ENCODE assay signal across 2 cellular contexts in the genomic region with DNA sequence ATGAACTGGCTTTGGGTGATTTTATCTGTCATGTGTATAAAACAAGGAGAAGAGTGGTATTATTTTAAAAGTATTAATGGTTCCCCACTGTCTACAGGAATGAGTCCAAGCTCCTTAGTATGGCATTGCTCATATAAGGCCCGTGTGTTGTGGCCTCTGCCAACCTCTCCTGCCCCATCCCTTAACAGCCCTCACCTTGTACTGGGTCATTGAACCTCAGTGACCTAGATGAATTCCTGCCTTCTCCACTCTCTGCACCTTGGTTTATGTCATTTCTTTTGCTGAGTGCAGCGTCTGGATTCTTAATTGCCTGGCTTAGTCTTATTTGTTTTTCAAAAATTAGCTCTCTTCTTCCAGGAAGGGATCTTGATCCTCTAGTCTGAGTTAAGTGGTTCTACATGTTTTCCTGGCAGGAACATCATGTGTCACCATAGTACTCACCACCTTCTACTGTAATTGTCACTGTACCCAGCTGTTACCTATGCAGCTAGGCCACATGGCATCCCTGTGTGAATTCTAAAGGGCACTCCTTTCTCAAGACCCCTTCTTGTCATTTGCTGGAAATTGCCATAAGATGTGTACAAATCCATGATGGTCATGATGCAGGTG.
A peak's percentile ranks its signal among the peaks of the same experiment; 100 is the strongest.
TF ChIP-seq lines count a peak whose summit lies in the region.

No MANE protein-coding gene starts in this region.

TF ChIP-seq in liver, 16 proteins besides CTCF, POLR2A, EP300 and RAD21:
- TF ChIP-seq, protein P1, sequence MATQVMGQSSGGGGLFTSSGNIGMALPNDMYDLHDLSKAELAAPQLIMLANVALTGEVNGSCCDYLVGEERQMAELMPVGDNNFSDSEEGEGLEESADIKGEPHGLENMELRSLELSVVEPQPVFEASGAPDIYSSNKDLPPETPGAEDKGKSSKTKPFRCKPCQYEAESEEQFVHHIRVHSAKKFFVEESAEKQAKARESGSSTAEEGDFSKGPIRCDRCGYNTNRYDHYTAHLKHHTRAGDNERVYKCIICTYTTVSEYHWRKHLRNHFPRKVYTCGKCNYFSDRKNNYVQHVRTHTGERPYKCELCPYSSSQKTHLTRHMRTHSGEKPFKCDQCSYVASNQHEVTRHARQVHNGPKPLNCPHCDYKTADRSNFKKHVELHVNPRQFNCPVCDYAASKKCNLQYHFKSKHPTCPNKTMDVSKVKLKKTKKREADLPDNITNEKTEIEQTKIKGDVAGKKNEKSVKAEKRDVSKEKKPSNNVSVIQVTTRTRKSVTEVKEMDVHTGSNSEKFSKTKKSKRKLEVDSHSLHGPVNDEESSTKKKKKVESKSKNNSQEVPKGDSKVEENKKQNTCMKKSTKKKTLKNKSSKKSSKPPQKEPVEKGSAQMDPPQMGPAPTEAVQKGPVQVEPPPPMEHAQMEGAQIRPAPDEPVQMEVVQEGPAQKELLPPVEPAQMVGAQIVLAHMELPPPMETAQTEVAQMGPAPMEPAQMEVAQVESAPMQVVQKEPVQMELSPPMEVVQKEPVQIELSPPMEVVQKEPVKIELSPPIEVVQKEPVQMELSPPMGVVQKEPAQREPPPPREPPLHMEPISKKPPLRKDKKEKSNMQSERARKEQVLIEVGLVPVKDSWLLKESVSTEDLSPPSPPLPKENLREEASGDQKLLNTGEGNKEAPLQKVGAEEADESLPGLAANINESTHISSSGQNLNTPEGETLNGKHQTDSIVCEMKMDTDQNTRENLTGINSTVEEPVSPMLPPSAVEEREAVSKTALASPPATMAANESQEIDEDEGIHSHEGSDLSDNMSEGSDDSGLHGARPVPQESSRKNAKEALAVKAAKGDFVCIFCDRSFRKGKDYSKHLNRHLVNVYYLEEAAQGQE (IDR thresholded peaks at IDR 0.05): no peak
- TF ChIP-seq RXRA (IDR thresholded peaks at IDR 0.05) (peak; percentile 12 to 47), YY1 (IDR thresholded peaks at IDR 0.05) (no peak), HNF4G (IDR thresholded peaks at IDR 0.05) (no peak), EGR1 (IDR thresholded peaks at IDR 0.05; ENCODE audit: low read depth in 2 of 2) (no peak), GABPA (IDR thresholded peaks at IDR 0.05 in 1 of 2, conservative IDR thresholded peaks at IDR 0.05 in 1 of 2) (no peak), NR2F2 (IDR thresholded peaks at IDR 0.05) (no peak)

TF ChIP-seq in HepG2, 621 proteins besides CTCF, POLR2A, EP300 and RAD21:
- TF ChIP-seq ZNF660 (CRISPR knock-in tag; IDR thresholded peaks at IDR 0.05; ENCODE audit: borderline replicate concordance, low read depth) (no peak), ZNF567 (CRISPR knock-in tag; IDR thresholded peaks at IDR 0.05; ENCODE audit: borderline replicate concordance) (no peak), GATA4 (IDR thresholded peaks at IDR 0.05; ENCODE audit: borderline replicate concordance, low read depth) (no peak), PRDM10 (CRISPR knock-in tag; IDR thresholded peaks at IDR 0.05; ENCODE audit: low read depth) (no peak), ZNF816 (CRISPR knock-in tag; IDR thresholded peaks at IDR 0.05; ENCODE audit: borderline replicate concordance) (no peak)
- TF ChIP-seq, protein P2, sequence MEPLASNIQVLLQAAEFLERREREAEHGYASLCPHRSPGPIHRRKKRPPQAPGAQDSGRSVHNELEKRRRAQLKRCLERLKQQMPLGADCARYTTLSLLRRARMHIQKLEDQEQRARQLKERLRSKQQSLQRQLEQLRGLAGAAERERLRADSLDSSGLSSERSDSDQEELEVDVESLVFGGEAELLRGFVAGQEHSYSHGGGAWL (CRISPR knock-in tag; IDR thresholded peaks at IDR 0.05): no peak
- TF ChIP-seq, protein P3, sequence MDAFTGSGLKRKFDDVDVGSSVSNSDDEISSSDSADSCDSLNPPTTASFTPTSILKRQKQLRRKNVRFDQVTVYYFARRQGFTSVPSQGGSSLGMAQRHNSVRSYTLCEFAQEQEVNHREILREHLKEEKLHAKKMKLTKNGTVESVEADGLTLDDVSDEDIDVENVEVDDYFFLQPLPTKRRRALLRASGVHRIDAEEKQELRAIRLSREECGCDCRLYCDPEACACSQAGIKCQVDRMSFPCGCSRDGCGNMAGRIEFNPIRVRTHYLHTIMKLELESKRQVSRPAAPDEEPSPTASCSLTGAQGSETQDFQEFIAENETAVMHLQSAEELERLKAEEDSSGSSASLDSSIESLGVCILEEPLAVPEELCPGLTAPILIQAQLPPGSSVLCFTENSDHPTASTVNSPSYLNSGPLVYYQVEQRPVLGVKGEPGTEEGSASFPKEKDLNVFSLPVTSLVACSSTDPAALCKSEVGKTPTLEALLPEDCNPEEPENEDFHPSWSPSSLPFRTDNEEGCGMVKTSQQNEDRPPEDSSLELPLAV (CRISPR knock-in tag; conservative IDR thresholded peaks at IDR 0.05; ENCODE audit: low read depth): no peak
